Comparison of ENCODE assay signal across 1 cellular context in the genomic region with DNA sequence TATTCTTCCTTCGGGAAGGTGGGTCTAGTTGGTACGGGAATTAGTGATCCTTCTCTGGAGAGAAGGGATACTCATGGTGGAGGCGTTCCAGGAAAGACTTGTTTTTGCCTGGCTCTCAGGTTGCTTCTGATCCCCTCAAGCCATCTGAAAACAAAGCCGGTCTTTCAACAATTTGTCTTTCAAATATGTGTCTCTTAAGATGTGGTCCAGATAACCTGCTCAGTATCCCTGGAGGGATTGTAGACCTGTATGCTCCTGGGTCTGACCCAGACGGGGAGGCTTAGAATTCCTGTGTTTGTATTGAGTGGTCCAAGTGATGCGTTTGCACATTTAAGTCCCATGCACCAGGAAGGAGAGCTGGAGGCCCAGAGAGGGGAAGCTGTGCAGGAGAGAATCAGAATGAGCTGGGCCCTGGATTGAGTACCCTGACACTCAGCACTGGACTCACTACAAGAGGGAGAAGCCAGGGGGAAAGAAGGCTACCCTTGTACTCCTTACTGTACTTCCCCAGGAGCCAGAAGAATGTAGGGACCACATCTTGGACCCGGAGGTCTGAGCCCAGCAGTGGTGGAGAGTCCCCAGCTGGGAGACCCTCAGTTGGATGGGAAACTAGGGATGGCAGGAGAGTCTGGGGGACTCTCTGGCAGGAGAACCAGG.
TF ChIP-seq lines count a peak whose summit lies in the region.

No MANE protein-coding gene starts in this region.

TF ChIP-seq in HepG2, 621 proteins besides CTCF, POLR2A, EP300 and RAD21:
- no peak for TF ChIP-seq ZNF17 (CRISPR knock-in tag; IDR thresholded peaks at IDR 0.05)
- TF ChIP-seq ZUFSP (CRISPR knock-in tag; IDR thresholded peaks at IDR 0.05; ENCODE audit: borderline replicate concordance): no peak
- TF ChIP-seq EHMT2 (IDR thresholded peaks at IDR 0.05; ENCODE audit: borderline replicate concordance, low read depth, low read length): no peak
- TF ChIP-seq ZNF607 (CRISPR knock-in tag; IDR thresholded peaks at IDR 0.05; ENCODE audit: borderline replicate concordance): no peak
- TF ChIP-seq NR2F1 (CRISPR knock-in tag; IDR thresholded peaks at IDR 0.05): no peak
- no peak for TF ChIP-seq ZNF777 (CRISPR knock-in tag; IDR thresholded peaks at IDR 0.05)
- TF ChIP-seq ZKSCAN8 (CRISPR knock-in tag; IDR thresholded peaks at IDR 0.05; ENCODE audit: borderline replicate concordance): no peak
- TF ChIP-seq, protein P1, sequence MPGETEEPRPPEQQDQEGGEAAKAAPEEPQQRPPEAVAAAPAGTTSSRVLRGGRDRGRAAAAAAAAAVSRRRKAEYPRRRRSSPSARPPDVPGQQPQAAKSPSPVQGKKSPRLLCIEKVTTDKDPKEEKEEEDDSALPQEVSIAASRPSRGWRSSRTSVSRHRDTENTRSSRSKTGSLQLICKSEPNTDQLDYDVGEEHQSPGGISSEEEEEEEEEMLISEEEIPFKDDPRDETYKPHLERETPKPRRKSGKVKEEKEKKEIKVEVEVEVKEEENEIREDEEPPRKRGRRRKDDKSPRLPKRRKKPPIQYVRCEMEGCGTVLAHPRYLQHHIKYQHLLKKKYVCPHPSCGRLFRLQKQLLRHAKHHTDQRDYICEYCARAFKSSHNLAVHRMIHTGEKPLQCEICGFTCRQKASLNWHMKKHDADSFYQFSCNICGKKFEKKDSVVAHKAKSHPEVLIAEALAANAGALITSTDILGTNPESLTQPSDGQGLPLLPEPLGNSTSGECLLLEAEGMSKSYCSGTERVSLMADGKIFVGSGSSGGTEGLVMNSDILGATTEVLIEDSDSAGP (CRISPR knock-in tag; IDR thresholded peaks at IDR 0.05; ENCODE audit: borderline replicate concordance): no peak
- no peak for TF ChIP-seq ASH2L (IDR thresholded peaks at IDR 0.05; ENCODE audit: insufficient read length, low read depth, low read length)
- no peak for TF ChIP-seq NR3C1 (CRISPR knock-in tag; IDR thresholded peaks at IDR 0.05)
- no peak for TF ChIP-seq HNRNPLL (IDR thresholded peaks at IDR 0.05; ENCODE audit: low read depth, low read length, poor library complexity, severe bottlenecking)
- TF ChIP-seq ZNF292 (CRISPR knock-in tag; IDR thresholded peaks at IDR 0.05; ENCODE audit: borderline replicate concordance, low read depth): no peak
- TF ChIP-seq RCOR2 (CRISPR knock-in tag; IDR thresholded peaks at IDR 0.05): no peak
- TF ChIP-seq MED13 (CRISPR knock-in tag; IDR thresholded peaks at IDR 0.05): no peak
